Comparison of ENCODE assay signal across 1 cellular context in the genomic region with DNA sequence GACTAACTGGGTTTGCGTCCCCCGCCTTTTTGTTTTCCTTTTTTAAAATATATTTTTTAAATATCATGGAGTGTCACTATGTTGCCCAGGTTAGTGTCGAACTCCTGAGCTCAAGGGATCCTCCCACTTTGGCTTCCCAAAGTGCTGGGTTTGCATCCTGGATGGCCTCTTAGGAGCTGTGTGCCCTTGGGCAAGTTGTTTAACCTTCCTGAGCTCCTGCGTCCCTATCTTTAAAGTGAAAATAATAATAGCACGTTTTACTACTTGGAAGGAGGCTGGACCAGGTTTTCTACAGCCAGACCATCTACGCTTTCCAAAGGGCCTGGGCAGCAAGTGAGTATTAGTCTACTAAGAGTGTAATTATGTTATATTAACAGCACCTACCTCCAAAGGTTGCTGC.
TF ChIP-seq lines count a peak whose summit lies in the region.

No MANE protein-coding gene starts in this region.

TF ChIP-seq in endothelial cell of umbilical vein, 7 proteins besides CTCF, POLR2A, EP300 and RAD21:
- TF ChIP-seq EZH2 (IDR thresholded peaks at IDR 0.05; ENCODE audit: borderline replicate concordance, low read depth, low read length, severe bottlenecking) (no peak), POLR2AphosphoS5 (IDR thresholded peaks at IDR 0.05; ENCODE audit: insufficient read depth, low read depth, low read length) (no peak), FOS (IDR thresholded peaks at IDR 0.05; ENCODE audit: borderline replicate concordance, insufficient read depth, low read length) (no peak), MYC (IDR thresholded peaks at IDR 0.05; ENCODE audit: low read depth, low read length) (no peak)
TF ChIP-seq in endothelial cell of umbilical vein: peak in this region for 0.
